9 cellular contexts compared by ENCODE assay signal in genomic region chr6:26553739-26554668, GRCh38. TPM values are rescaled to one million over a fixed set of nuclear protein-coding genes. Genes with fewer than 3 reads are reported as not detected.
A peak's percentile ranks its signal among the peaks of the same experiment; 100 is the strongest.
DNase-seq lines count a peak whose midpoint lies in the region; ATAC-seq and TF ChIP-seq lines count a peak whose summit lies in the region.
"Had no signal": no experiment of that assay in that cellular context is flagged by ENCODE, and none has a peak within 500 bp of the region (broad histone marks: within the 10 kb centered on the region; RNA-seq: fewer than 3 reads in every experiment).

No MANE protein-coding gene starts in this region.

- no peaks in the 10 kb centered on the region for H3K27me3 ChIP-seq in thymus (ENCODE audit: control insufficient read depth, insufficient read depth)

- H3K27ac ChIP-seq in thymus (ENCODE audit: low read depth), result peak overlapping the region; percentile 64

- H3K4me1 ChIP-seq in thymus (ENCODE audit: control insufficient read depth, insufficient read depth, low read length), result peaks cover 9% of the 10 kb centered on the region

- no peak for TF ChIP-seq CTCF in omental fat pad (IDR thresholded peaks at IDR 0.05)

- ATAC-seq in GM21576 (IDR thresholded peaks at IDR 0.05; ENCODE audit: unreplicated experiment) (peak; percentile 32), omental fat pad (ENCODE audit: low FRiP score) (peak; percentile 70)

- 2% methylated on average over 19 of the region's 19 CpGs for WGBS in thymus

- peak; percentile 83 for DNase-seq in CMK (ENCODE audit: low read depth)
- DNase-seq in M059J (ENCODE audit: low read depth), result peak; percentile 100
- DNase-seq in SHP77 (lab: John Stamatoyannopoulos, UW), result peak; percentile 69 to 73
- DNase-seq in activated gamma-delta T cell treated with anti-CD3 and anti-CD28 coated beads, Interleukin-2, amount 50 U/mL, for 16 hours (ENCODE audit: low read depth), result peak; percentile 62
- peak; percentile 79 for DNase-seq in globus pallidus (ENCODE audit: low spot score)
- DNase-seq in omental fat pad (ENCODE audit: low spot score), result peak; percentile 67

- H3K9me3 ChIP-seq in thymus (ENCODE audit: control insufficient read depth), result no peaks in the 10 kb centered on the region

- H3K36me3 ChIP-seq in thymus (ENCODE audit: control insufficient read depth, insufficient read depth), result no peaks in the 10 kb centered on the region

- H3K4me3 ChIP-seq in thymus (ENCODE audit: low read length), result peak overlapping the region; percentile 58

RNA-seq across cellular contexts. Expression of gene HMGN4, which starts 15.8 kb away (rescaled TPM):
- 144 and 161 TPM in 2 replicates for total RNA-seq in M059J (2014; rRNA removed; shearing (Covaris generic))
- 10 to 100 TPM; 57.5 to 64.1 (median 61.1) TPM for total RNA-seq in omental fat pad
- 62.1 TPM for polyA plus RNA-seq in thymus

RNA-seq across cellular contexts. Expression of gene ABT1, which starts 42.7 kb away (rescaled TPM):
- total RNA-seq in M059J (2014; rRNA removed; shearing (Covaris generic)), result 20.4 and 25.7 TPM in 2 replicates
- total RNA-seq in omental fat pad, result 10 to 100 TPM; 11.0 to 22.1 (median 13.5) TPM
- 25.0 TPM for polyA plus RNA-seq in thymus

RNA-seq across cellular contexts. Expression of gene BTN1A1, which starts 53.9 kb away (rescaled TPM):
- total RNA-seq in M059J (2014; rRNA removed; shearing (Covaris generic)), result 0.10 TPM in 1 of 2 replicates, not detected in the other
- not detected for total RNA-seq in omental fat pad
- 0.16 TPM for polyA plus RNA-seq in thymus
- total RNA-seq: T-helper 1 cell treated with Interleukin-12 subunit alpha and Interleukin-12 subunit beta and Interleukin-4 antibody, amounts not matched to agents 30 ng/mL and 1 ng/mL, for 36 hours had no signal

Comparison
In these comparisons a context has a peak if more than half of its experiments do, and no peak if none do; other contexts are left out.
1. Peak in every context shown above with its lines: DNase-seq, ATAC-seq, H3K4me3 ChIP-seq and H3K27ac ChIP-seq.